ENCODE assay signal across 8 cellular contexts in the genomic region with DNA sequence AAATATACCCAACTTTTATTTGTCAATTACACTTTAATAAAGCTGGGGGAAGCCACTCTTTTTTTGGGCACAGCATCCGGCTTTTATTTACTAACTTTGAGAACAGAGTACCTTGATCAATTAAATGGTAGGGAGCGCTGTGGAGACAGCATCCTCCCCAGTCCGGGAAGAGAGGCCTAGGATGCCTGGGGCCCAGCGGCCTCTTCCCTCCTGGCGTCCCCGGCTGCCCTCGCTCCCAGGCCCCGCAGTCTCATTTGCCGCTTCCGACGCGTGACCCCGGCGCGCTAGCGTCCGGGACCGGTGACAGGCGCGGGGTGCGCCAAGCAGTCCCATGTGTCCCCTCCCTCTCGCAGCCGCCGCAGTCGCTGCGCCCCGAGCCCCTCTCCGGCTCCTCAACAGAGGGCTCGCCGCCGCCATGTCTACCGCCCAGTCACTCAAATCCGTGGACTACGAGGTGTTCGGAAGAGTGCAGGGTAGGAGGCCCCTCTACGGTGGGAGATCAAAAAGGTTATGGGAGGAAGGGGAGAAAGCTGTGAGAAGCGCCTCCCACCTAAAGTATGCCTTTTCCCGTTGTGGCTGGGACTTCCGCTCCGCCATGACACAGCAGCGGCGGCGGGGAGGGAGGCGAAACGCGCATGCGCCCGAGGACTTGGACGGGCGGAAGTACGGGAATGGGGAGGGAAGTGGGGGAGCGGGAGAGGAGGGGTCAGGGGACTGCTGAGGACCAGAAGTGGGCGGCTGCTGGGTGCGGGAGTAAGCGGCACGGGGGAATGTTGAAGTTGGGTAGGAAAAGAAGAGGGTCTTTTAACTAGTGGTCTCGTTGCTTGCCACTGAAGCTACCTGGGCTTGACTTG. TPM values are rescaled to one million over a fixed set of nuclear protein-coding genes. Genes with fewer than 3 reads are reported as not detected.
DNase-seq lines count a peak whose midpoint lies in the region; ATAC-seq and TF ChIP-seq lines count a peak whose summit lies in the region.

A gene (plus strand): TSS at position 332 of the 854 bp plus-strand sequence.

- H3K4me1 ChIP-seq in colonic mucosa, result no peaks in the 10 kb centered on the region

- no peak for TF ChIP-seq CTCF in colonic mucosa (IDR thresholded peaks at IDR 0.05)

- DNase-seq in C1 segment of cervical spinal cord (lab: John Stamatoyannopoulos, UW) (peak; percentile 40 to 98 (median 94)), NCI-H526 (lab: John Stamatoyannopoulos, UW) (peak; percentile 88 to 97), colonic mucosa (peak; percentile 94), left colon (peak; percentile 95 to 96)
- peak; percentile 90 to 91 for DNase-seq in activated CD4-positive, alpha-beta T cell treated with anti-CD3 and anti-CD28 coated beads for 4 hours
- DNase-seq in stimulated activated CD4-positive, alpha-beta T cell treated with anti-CD3 and anti-CD28 coated beads, Interleukin-1b, Interleukin-23, amount 100 ng/mL, for 4 hours (ENCODE audit: low read depth in 2 of 2), result peak; percentile 88 to 91

- peak within 1 kb of the TSS; percentile 74 for H3K4me3 ChIP-seq in colonic mucosa

- ATAC-seq in GM19328 (IDR thresholded peaks at IDR 0.05; ENCODE audit: unreplicated experiment) (peak; percentile 80), HG03469 (IDR thresholded peaks at IDR 0.05; ENCODE audit: unreplicated experiment) (peak; percentile 82), left colon (peak; percentile 97)

- intact Hi-C loops in colonic mucosa (cut with DNase I), result loop anchor here (10.0 kb wide), 2 partner anchors 151 to 589 kb away; no protein-coding TSS in a partner anchor
- intact Hi-C loops in left colon (cut with DNase I, micrococcal nuclease), result no loop called here

- H3K36me3 ChIP-seq in colonic mucosa, result no peaks in the 10 kb centered on the region

- no peaks in the 10 kb centered on the region for H3K9me3 ChIP-seq in colonic mucosa

- H3K27ac ChIP-seq in colonic mucosa, result peak within 1 kb of the TSS; percentile 98

- H3K9ac ChIP-seq in colonic mucosa (ENCODE audit: low read depth in 2 of 2, low read length in 2 of 2), result peak within 1 kb of the TSS; percentile 86 to 100

- no peaks in the 10 kb centered on the region for H3K27me3 ChIP-seq in colonic mucosa

RNA-seq across cellular contexts. Expression of the gene that starts here (rescaled TPM):
- 10 to 100 TPM; 13.6 to 14.1 TPM for total RNA-seq in colonic mucosa
- 10 to 100 TPM; 10.8 to 12.2 TPM for total RNA-seq in left colon

Comparison
In these comparisons a context has a peak if more than half of its experiments do, and no peak if none do; other contexts are left out.
1. Peak in every context shown above with its lines: DNase-seq, ATAC-seq, H3K4me3 ChIP-seq and H3K27ac ChIP-seq.